1 cellular context compared by ENCODE assay signal in the genomic region with DNA sequence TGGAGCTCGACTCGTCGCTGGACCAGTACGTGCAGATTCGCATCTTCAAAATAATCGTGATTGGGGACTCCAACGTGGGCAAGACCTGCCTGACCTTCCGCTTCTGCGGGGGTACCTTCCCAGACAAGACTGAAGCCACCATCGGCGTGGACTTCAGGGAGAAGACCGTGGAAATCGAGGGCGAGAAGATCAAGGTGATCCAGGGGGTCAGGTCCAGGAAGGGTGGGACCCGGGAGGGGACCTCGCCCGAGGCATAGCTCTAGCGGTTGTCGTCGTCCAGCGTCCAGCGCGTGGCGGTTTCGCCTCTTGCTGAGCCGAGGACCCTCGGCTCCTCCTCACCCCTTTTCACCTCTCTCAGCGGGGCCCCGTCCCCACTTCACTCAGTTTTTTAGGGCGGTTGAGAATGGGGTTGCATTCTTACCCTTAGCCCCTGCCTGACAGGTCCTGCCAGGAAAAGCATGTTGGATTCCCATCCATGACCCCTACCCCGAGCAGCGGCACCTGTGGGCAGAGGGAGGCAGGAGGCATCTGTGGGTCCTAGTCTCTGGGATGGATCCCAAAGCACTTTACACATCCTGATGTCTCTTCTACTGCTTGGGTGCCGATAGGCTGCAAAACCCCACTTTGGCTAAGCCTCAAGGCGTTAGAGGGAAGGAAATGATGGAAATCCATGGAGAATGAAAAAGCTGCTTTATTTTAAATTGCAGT.
TF ChIP-seq lines count a peak whose summit lies in the region.

No MANE protein-coding gene starts in this region.

TF ChIP-seq in H1, 55 proteins besides CTCF, POLR2A, EP300 and RAD21:
- TF ChIP-seq, protein P1, sequence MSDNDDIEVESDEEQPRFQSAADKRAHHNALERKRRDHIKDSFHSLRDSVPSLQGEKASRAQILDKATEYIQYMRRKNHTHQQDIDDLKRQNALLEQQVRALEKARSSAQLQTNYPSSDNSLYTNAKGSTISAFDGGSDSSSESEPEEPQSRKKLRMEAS (IDR thresholded peaks at IDR 0.05): peak; percentile 57; the same call in 1 of the 2 replicates
- TF ChIP-seq, protein P2, sequence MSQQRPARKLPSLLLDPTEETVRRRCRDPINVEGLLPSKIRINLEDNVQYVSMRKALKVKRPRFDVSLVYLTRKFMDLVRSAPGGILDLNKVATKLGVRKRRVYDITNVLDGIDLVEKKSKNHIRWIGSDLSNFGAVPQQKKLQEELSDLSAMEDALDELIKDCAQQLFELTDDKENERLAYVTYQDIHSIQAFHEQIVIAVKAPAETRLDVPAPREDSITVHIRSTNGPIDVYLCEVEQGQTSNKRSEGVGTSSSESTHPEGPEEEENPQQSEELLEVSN (IDR thresholded peaks at IDR 0.05): peak; percentile 49; the same call in 1 of the 2 replicates
- peak; percentile 50; the same call in 1 of the 2 replicates for TF ChIP-seq SUZ12 (IDR thresholded peaks at IDR 0.05; ENCODE audit: low read length)
- TF ChIP-seq CHD1 (IDR thresholded peaks at IDR 0.05; ENCODE audit: low read depth, low read length): no peak
